ENCODE assay signal across 1 cellular context in the genomic region with DNA sequence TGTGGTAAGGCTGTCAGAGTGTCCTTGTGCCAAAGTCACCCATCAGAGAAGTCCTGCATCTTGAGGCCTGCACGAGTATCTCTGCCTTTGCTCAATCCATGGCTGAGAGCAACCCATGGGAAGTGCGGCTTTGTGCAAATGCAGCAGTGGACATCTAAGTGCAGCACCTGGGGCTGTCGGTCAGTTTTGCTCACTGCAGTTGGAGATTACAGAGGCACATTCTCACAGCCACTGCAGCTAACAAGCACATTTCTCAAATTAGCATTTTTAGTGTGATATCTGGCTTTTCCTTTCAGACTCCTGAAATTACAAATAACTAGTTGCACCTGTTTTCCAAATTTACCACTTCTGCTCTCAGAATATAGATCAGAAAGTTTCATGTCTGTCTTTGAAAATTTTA.
A peak's percentile ranks its signal among the peaks of the same experiment; 100 is the strongest.
TF ChIP-seq lines count a peak whose summit lies in the region.

No MANE protein-coding gene starts in this region.

TF ChIP-seq in GM12878, 131 proteins besides CTCF, POLR2A, EP300 and RAD21:
- TF ChIP-seq, protein P1, sequence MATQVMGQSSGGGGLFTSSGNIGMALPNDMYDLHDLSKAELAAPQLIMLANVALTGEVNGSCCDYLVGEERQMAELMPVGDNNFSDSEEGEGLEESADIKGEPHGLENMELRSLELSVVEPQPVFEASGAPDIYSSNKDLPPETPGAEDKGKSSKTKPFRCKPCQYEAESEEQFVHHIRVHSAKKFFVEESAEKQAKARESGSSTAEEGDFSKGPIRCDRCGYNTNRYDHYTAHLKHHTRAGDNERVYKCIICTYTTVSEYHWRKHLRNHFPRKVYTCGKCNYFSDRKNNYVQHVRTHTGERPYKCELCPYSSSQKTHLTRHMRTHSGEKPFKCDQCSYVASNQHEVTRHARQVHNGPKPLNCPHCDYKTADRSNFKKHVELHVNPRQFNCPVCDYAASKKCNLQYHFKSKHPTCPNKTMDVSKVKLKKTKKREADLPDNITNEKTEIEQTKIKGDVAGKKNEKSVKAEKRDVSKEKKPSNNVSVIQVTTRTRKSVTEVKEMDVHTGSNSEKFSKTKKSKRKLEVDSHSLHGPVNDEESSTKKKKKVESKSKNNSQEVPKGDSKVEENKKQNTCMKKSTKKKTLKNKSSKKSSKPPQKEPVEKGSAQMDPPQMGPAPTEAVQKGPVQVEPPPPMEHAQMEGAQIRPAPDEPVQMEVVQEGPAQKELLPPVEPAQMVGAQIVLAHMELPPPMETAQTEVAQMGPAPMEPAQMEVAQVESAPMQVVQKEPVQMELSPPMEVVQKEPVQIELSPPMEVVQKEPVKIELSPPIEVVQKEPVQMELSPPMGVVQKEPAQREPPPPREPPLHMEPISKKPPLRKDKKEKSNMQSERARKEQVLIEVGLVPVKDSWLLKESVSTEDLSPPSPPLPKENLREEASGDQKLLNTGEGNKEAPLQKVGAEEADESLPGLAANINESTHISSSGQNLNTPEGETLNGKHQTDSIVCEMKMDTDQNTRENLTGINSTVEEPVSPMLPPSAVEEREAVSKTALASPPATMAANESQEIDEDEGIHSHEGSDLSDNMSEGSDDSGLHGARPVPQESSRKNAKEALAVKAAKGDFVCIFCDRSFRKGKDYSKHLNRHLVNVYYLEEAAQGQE (IDR thresholded peaks at IDR 0.05; ENCODE audit: low read depth, low read length), result no peak
- TF ChIP-seq TAF1 (IDR thresholded peaks at IDR 0.05; ENCODE audit: borderline replicate concordance, low read depth, low read length) (no peak), RUNX3 (IDR thresholded peaks at IDR 0.05; ENCODE audit: low read length) (0 out of 2 replicates have a peak, but pooled peaks have one; percentile 10)
- TF ChIP-seq, protein P2, sequence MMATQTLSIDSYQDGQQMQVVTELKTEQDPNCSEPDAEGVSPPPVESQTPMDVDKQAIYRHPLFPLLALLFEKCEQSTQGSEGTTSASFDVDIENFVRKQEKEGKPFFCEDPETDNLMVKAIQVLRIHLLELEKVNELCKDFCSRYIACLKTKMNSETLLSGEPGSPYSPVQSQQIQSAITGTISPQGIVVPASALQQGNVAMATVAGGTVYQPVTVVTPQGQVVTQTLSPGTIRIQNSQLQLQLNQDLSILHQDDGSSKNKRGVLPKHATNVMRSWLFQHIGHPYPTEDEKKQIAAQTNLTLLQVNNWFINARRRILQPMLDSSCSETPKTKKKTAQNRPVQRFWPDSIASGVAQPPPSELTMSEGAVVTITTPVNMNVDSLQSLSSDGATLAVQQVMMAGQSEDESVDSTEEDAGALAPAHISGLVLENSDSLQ (IDR thresholded peaks at IDR 0.05), result no peak
- TF ChIP-seq, protein P3, sequence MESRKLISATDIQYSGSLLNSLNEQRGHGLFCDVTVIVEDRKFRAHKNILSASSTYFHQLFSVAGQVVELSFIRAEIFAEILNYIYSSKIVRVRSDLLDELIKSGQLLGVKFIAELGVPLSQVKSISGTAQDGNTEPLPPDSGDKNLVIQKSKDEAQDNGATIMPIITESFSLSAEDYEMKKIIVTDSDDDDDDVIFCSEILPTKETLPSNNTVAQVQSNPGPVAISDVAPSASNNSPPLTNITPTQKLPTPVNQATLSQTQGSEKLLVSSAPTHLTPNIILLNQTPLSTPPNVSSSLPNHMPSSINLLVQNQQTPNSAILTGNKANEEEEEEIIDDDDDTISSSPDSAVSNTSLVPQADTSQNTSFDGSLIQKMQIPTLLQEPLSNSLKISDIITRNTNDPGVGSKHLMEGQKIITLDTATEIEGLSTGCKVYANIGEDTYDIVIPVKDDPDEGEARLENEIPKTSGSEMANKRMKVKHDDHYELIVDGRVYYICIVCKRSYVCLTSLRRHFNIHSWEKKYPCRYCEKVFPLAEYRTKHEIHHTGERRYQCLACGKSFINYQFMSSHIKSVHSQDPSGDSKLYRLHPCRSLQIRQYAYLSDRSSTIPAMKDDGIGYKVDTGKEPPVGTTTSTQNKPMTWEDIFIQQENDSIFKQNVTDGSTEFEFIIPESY (IDR thresholded peaks at IDR 0.05), result no peak
